In the genomic region with DNA sequence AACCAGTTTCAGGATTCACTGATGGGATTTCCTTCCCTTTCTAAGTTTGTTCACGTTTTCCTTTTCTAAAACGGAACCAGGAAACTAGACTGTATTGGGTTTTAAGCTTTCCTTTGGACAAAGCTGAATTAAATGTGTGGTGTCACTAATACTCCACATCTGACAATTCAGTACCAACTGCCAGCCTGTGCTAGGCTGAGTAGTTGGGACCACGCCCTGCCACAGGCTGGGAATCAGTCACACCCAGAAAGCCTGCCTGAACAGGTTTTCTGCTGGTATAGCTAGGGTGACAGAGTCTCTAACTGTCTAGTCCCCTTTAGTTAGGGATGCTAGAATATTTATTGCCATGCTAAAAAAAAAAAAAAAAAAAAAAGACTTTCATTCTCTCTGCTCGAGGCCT, we compare ENCODE assay signal across 20 cellular contexts. TPM values are rescaled to one million over a fixed set of nuclear protein-coding genes. Genes with fewer than 3 reads are reported as not detected.
DNase-seq lines count a peak whose midpoint lies in the region; ATAC-seq and TF ChIP-seq lines count a peak whose summit lies in the region.
"Had no signal": no experiment of that assay in that cellular context is flagged by ENCODE, and none has a peak within 500 bp of the region (broad histone marks: within the 10 kb centered on the region; RNA-seq: fewer than 3 reads in every experiment).

No MANE protein-coding gene starts in this region.

- H3K4me2 ChIP-seq in PC-3 (ENCODE audit: low read length) = peak overlapping the region; percentile 13; the same call in 1 of the 2 replicates
- H3K4me2 ChIP-seq: A549 had no signal

- H3K79me2 ChIP-seq in PC-3 (ENCODE audit: low read length) = no peaks in the 10 kb centered on the region

- peak; percentile 60 for ATAC-seq in PC-3
- ATAC-seq in foreskin keratinocyte = peak; percentile 77
- ATAC-seq: A549; stimulated activated naive B cell treated with anti-CD40 and anti-IgM and Interleukin-4, amounts not matched to agents 10 μg/mL and 1 μg/mL and 100 μg/mL, for 72 hours had no signal

- H4K20me1 ChIP-seq in PC-3 (ENCODE audit: low read length) = no peaks in the 10 kb centered on the region

- no peaks in the 10 kb centered on the region for H3F3A ChIP-seq in PC-3 (ENCODE audit: low read length, unreplicated experiment)

- H3K36me3 ChIP-seq in PC-3 (ENCODE audit: low read depth, low read length) (peaks cover 5% of the 10 kb centered on the region), thyroid gland (peaks cover 24 to 34% of the 10 kb centered on the region in 2 donors)

- H3K9me3 ChIP-seq in PC-3 (ENCODE audit: low read length) = no peaks in the 10 kb centered on the region
- H3K9me3 ChIP-seq in thyroid gland = no peaks in the 10 kb centered on the region
- H3K9me3 ChIP-seq: A549 had no signal

- H3K9me2 ChIP-seq in PC-3 (replicated peaks; ENCODE audit: low read length) = no peaks in the 10 kb centered on the region

- H3K9me3 Mint-ChIP-seq in T-helper 2 cell treated with Interferon-gamma antibody and Interleukin-4, amounts not matched to agents 5 μg/mL and 100 μg/mL, for 36 hours = no peaks in the 10 kb centered on the region
- H3K9me3 Mint-ChIP-seq: activated naive CD8-positive, alpha-beta T cell treated with anti-CD3 and anti-CD28 coated beads, Interleukin-2, amount 10 ng/mL, durations not matched to agents 7 days and 5 days; activated T-helper 1 cell treated with anti-CD3 and anti-CD28 coated beads, Interleukin-12 subunit alpha, Interleukin-12 subunit beta, Interleukin-2, Interleukin-4 antibody, amounts not matched to agents 30 ng/mL and 10 ng/mL and 1 ng/mL, durations not matched to agents 14 hours and 24 hours and 36 hours; brain; neural crest cell; stimulated activated naive B cell treated with anti-CD40 and anti-IgM and Interleukin-4, amounts not matched to agents 10 μg/mL and 1 μg/mL and 100 μg/mL, for 72 hours had no signal

- peaks cover 19% of the 10 kb centered on the region for H3K4me1 ChIP-seq in PC-3 (ENCODE audit: insufficient read depth, low read length)
- no peaks in the 10 kb centered on the region for H3K4me1 ChIP-seq in foreskin keratinocyte
- H3K4me1 ChIP-seq in thyroid gland = peaks cover 15 to 23% of the 10 kb centered on the region in 2 donors
- H3K4me1 ChIP-seq: A549 had no signal

- TF ChIP-seq POLR2A in thyroid gland (IDR thresholded peaks at IDR 0.05) = no peak

- intact Hi-C loops in PC-3 (cut with micrococcal nuclease) = no loop called here
- intact Hi-C loops in thyroid gland (cut with DNase I) = no loop called here

- no peaks in the 10 kb centered on the region for H3K27me3 Mint-ChIP-seq in T-helper 2 cell treated with Interferon-gamma antibody and Interleukin-4, amounts not matched to agents 5 μg/mL and 100 μg/mL, for 36 hours (ENCODE audit: low read depth)
- H3K27me3 Mint-ChIP-seq: activated naive CD8-positive, alpha-beta T cell treated with anti-CD3 and anti-CD28 coated beads, Interleukin-2, amount 10 ng/mL, durations not matched to agents 7 days and 5 days; brain; stimulated activated naive B cell treated with anti-CD40 and anti-IgM and Interleukin-4, amounts not matched to agents 10 μg/mL and 1 μg/mL and 100 μg/mL, for 72 hours had no signal

- TF ChIP-seq CTCF in PC-3 (conservative IDR thresholded peaks at IDR 0.05; ENCODE audit: low read depth, low read length) = no peak
- TF ChIP-seq CTCF in foreskin keratinocyte (conservative IDR thresholded peaks at IDR 0.05) = no peak
- TF ChIP-seq CTCF in thyroid gland (IDR thresholded peaks at IDR 0.05) = no peak

- H3K27me3 ChIP-seq in PC-3 (ENCODE audit: low read length) = no peaks in the 10 kb centered on the region
- no peaks in the 10 kb centered on the region for H3K27me3 ChIP-seq in foreskin keratinocyte
- H3K27me3 ChIP-seq in thyroid gland = no peaks in the 10 kb centered on the region

- POLR2A ChIA-PET in PC-3 (lab: Charles Lee; ENCODE audit: unreplicated experiment) = no interaction called here

- peak overlapping the region; percentile 23; the same call in 1 of the 2 replicates for H3K27ac ChIP-seq in PC-3 (ENCODE audit: low read length)
- no peak overlapping the region for H3K27ac ChIP-seq in foreskin keratinocyte
- peak overlapping the region in 2 of 3 donors; percentile 34 to 60 for H3K27ac ChIP-seq in thyroid gland
- H3K27ac ChIP-seq: A549 had no signal

- no peak for DNase-seq in T-helper 2 cell treated with Interferon-gamma antibody and Interleukin-4, amounts not matched to agents 5 μg/mL and 100 μg/mL, for 36 hours (ENCODE audit: low spot score)
- DNase-seq in T-helper 2 cell = no peak
- peak; percentile 44 for DNase-seq in PC-3
- DNase-seq in foreskin keratinocyte = peak in 1 of 2 donors; percentile 43
- DNase-seq in thyroid gland = peak; percentile 34 to 44
- DNase-seq in NCI-H187 treated with DMSO at 0.1 percent for 48 hours (lab: John Stamatoyannopoulos, UW) = no peak
- no peak for DNase-seq in H4 (ENCODE audit: low spot score)
- DNase-seq in NCI-H2081 treated with DMSO at 0.1 percent for 48 hours (lab: John Stamatoyannopoulos, UW) = no peak
- DNase-seq: activated CD8-positive, alpha-beta memory T cell treated with anti-CD3 and anti-CD28 coated beads for 24 hours; activated naive CD8-positive, alpha-beta T cell treated with anti-CD3 and anti-CD28 coated beads, Interleukin-2, amount 10 ng/mL, durations not matched to agents 7 days and 5 days; dermis blood vessel endothelial cell; KG1; NCI-H1105 treated with DMSO at 0.1 percent for 48 hours; NCI-H510A; OCI-M1; stimulated activated naive B cell treated with anti-CD40 and anti-IgM and Interleukin-4, amounts not matched to agents 10 μg/mL and 1 μg/mL and 100 μg/mL, for 72 hours had no signal

- CTCF ChIA-PET in PC-3 (lab: Charles Lee) = no interaction called here

- H2AFZ ChIP-seq in PC-3 (ENCODE audit: low read length) = no peak overlapping the region

- BruUV-seq in PC-3 (replicated peaks; lab: Mats Ljungman, UMichigan) = no TSS peak

- no peak overlapping the region for H3K4me3 Mint-ChIP-seq in T-helper 2 cell treated with Interferon-gamma antibody and Interleukin-4, amounts not matched to agents 5 μg/mL and 100 μg/mL, for 36 hours
- H3K4me3 Mint-ChIP-seq: activated naive CD8-positive, alpha-beta T cell treated with anti-CD3 and anti-CD28 coated beads, Interleukin-2, amount 10 ng/mL, durations not matched to agents 7 days and 5 days; activated T-helper 1 cell treated with anti-CD3 and anti-CD28 coated beads, Interleukin-12 subunit alpha, Interleukin-12 subunit beta, Interleukin-2, Interleukin-4 antibody, amounts not matched to agents 30 ng/mL and 10 ng/mL and 1 ng/mL, durations not matched to agents 14 hours and 24 hours and 36 hours; brain; neural crest cell; stimulated activated naive B cell treated with anti-CD40 and anti-IgM and Interleukin-4, amounts not matched to agents 10 μg/mL and 1 μg/mL and 100 μg/mL, for 72 hours had no signal

- peak overlapping the region; percentile 75 for H3K27ac Mint-ChIP-seq in T-helper 2 cell treated with Interferon-gamma antibody and Interleukin-4, amounts not matched to agents 5 μg/mL and 100 μg/mL, for 36 hours
- H3K27ac Mint-ChIP-seq: activated naive CD8-positive, alpha-beta T cell treated with anti-CD3 and anti-CD28 coated beads, Interleukin-2, amount 10 ng/mL, durations not matched to agents 7 days and 5 days; activated T-helper 1 cell treated with anti-CD3 and anti-CD28 coated beads, Interleukin-12 subunit alpha, Interleukin-12 subunit beta, Interleukin-2, Interleukin-4 antibody, amounts not matched to agents 30 ng/mL and 10 ng/mL and 1 ng/mL, durations not matched to agents 14 hours and 24 hours and 36 hours; stimulated activated naive B cell treated with anti-CD40 and anti-IgM and Interleukin-4, amounts not matched to agents 10 μg/mL and 1 μg/mL and 100 μg/mL, for 72 hours had no signal

- H3K36me3 Mint-ChIP-seq in T-helper 2 cell treated with Interferon-gamma antibody and Interleukin-4, amounts not matched to agents 5 μg/mL and 100 μg/mL, for 36 hours (ENCODE audit: low read depth) = peaks cover 21% of the 10 kb centered on the region

- peaks cover 3% of the 10 kb centered on the region for H3K4me1 Mint-ChIP-seq in T-helper 2 cell treated with Interferon-gamma antibody and Interleukin-4, amounts not matched to agents 5 μg/mL and 100 μg/mL, for 36 hours (ENCODE audit: low read depth)

- H3K4me3 ChIP-seq in PC-3 (ENCODE audit: low read length) = no peak overlapping the region
- H3K4me3 ChIP-seq in thyroid gland (replicated peaks in 1 of 3) = no peak overlapping the region
- H3K4me3 ChIP-seq: A549 had no signal

- WGBS in thyroid gland, 2 donors = 76 to 85% methylated on average over 4 of the region's 4 CpGs

- no peak overlapping the region for H3K9ac ChIP-seq in PC-3 (ENCODE audit: low read length)

RNA-seq across cellular contexts. Expression of a gene that starts 15.6 kb away (rescaled TPM):
- 2.3 and 3.9 TPM in 2 replicates for total RNA-seq in PC-3 (2014; rRNA removed)
- total RNA-seq in foreskin keratinocyte = 2.5 and 3.1 TPM in 2 replicates
- 2.4 and 2.9 TPM in 2 replicates for polyA plus RNA-seq in foreskin keratinocyte
- total RNA-seq in thyroid gland = 10 to 100 TPM; 14.6 to 22.3 (median 19.0) TPM
- 2.9 and 3.3 TPM in 2 replicates for total RNA-seq in H4 (2014; rRNA removed; shearing (Covaris generic))

RNA-seq across cellular contexts. Expression of a gene that starts 16.3 kb away (rescaled TPM):
- total RNA-seq in PC-3 (2014; rRNA removed) = 0.55 TPM in 1 of 2 replicates, not detected in the other
- 0.14 TPM in 2 replicates for total RNA-seq in foreskin keratinocyte
- polyA plus RNA-seq in foreskin keratinocyte = 0.16 and 0.34 TPM in 2 replicates
- total RNA-seq in thyroid gland = 1 to 10 TPM; 5.4 to 9.9 (median 8.0) TPM
- 0.21 and 0.27 TPM in 2 replicates for total RNA-seq in H4 (2014; rRNA removed; shearing (Covaris generic))
- total RNA-seq: activated T-helper 1 cell treated with anti-CD3 and anti-CD28 coated beads, Interleukin-12 subunit alpha, Interleukin-12 subunit beta, Interleukin-2, Interleukin-4 antibody, amounts not matched to agents 30 ng/mL and 10 ng/mL and 1 ng/mL, durations not matched to agents 14 hours and 24 hours and 36 hours; dermis blood vessel endothelial cell had no signal

RNA-seq across cellular contexts. Expression of a gene that starts 50.1 kb away (rescaled TPM):
- total RNA-seq in PC-3 (2014; rRNA removed) (15.6 and 19.3 TPM in 2 replicates), foreskin keratinocyte (20.9 and 22.7 TPM in 2 replicates), thyroid gland (100 to 1,000 TPM in 1 of 4 donors, 10 to 100 TPM in 3; 52.7 to 114 (median 66.7) TPM)
- 6.7 and 6.9 TPM in 2 replicates for polyA plus RNA-seq in foreskin keratinocyte
- 17.7 and 22.4 TPM in 2 replicates for total RNA-seq in H4 (2014; rRNA removed; shearing (Covaris generic))

Comparison
In these comparisons a context has a peak if more than half of its experiments do, and no peak if none do; other contexts are left out.
1. DNase-seq: peak in PC-3 (single experiment) and thyroid gland (2 of 2); none in T-helper 2 cell treated with Interferon-gamma antibody and Interleukin-4, amounts not matched to agents 5 μg/mL and 100 μg/mL, for 36 hours (single experiment), T-helper 2 cell (0 of 5), NCI-H187 treated with DMSO at 0.1 percent for 48 hours (single experiment), H4 (single experiment) and NCI-H2081 treated with DMSO at 0.1 percent for 48 hours (single experiment).